ENCODE assay signal across 1 cellular context in the genomic region with DNA sequence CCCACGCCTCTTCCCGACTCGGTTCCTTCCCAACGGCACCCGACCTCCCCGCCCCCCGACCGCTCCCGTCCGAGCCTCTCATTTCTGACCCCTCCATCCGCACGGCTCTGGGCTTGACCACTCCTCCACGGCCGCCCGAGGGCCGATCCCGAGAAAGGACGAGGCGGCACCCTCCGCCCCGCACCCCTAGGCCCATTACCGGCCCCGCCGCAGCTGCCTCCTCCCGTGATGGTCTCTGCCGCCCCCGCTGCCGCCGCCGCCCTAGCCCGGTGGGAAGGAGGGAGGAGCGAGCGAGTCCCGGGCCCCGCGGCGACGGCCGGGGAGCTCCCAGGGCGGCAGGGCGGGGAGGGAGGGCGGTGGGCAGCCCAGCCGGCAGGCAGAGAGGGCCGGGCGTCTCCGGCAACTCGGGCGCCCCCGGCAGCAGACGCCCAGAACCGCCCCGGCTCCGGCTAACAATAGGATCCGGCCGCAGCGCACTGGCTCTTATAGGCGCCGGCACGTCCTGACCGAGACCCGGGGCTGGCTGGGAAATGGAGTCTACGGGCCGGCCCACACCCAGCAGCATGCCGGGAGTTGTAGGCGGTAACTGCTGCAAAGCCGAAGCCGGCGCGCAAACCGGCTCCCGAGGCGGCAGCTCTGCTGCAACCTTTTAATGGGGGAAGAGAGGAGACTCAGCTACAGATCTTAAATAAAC.
TF ChIP-seq lines count a peak whose summit lies in the region.

A gene with protein sequence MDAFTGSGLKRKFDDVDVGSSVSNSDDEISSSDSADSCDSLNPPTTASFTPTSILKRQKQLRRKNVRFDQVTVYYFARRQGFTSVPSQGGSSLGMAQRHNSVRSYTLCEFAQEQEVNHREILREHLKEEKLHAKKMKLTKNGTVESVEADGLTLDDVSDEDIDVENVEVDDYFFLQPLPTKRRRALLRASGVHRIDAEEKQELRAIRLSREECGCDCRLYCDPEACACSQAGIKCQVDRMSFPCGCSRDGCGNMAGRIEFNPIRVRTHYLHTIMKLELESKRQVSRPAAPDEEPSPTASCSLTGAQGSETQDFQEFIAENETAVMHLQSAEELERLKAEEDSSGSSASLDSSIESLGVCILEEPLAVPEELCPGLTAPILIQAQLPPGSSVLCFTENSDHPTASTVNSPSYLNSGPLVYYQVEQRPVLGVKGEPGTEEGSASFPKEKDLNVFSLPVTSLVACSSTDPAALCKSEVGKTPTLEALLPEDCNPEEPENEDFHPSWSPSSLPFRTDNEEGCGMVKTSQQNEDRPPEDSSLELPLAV (minus strand): TSS at position 457 of the 694 bp plus-strand sequence. CDS start 7,035 bp downstream, outside the sequence.

TF ChIP-seq in neural cell, 6 proteins besides CTCF, POLR2A, EP300 and RAD21 (continued from another document):
- TF ChIP-seq, protein P1, sequence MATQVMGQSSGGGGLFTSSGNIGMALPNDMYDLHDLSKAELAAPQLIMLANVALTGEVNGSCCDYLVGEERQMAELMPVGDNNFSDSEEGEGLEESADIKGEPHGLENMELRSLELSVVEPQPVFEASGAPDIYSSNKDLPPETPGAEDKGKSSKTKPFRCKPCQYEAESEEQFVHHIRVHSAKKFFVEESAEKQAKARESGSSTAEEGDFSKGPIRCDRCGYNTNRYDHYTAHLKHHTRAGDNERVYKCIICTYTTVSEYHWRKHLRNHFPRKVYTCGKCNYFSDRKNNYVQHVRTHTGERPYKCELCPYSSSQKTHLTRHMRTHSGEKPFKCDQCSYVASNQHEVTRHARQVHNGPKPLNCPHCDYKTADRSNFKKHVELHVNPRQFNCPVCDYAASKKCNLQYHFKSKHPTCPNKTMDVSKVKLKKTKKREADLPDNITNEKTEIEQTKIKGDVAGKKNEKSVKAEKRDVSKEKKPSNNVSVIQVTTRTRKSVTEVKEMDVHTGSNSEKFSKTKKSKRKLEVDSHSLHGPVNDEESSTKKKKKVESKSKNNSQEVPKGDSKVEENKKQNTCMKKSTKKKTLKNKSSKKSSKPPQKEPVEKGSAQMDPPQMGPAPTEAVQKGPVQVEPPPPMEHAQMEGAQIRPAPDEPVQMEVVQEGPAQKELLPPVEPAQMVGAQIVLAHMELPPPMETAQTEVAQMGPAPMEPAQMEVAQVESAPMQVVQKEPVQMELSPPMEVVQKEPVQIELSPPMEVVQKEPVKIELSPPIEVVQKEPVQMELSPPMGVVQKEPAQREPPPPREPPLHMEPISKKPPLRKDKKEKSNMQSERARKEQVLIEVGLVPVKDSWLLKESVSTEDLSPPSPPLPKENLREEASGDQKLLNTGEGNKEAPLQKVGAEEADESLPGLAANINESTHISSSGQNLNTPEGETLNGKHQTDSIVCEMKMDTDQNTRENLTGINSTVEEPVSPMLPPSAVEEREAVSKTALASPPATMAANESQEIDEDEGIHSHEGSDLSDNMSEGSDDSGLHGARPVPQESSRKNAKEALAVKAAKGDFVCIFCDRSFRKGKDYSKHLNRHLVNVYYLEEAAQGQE (IDR thresholded peaks at IDR 0.05; ENCODE audit: borderline replicate concordance) = peak; percentile 83
- no peak for TF ChIP-seq EZH2 (IDR thresholded peaks at IDR 0.05; ENCODE audit: borderline replicate concordance, insufficient read depth, low read length, poor library complexity, severe bottlenecking)
